ENCODE assay signal across 20 cellular contexts in genomic region chr2:77507657-77508056, GRCh38. TPM values are rescaled to one million over a fixed set of nuclear protein-coding genes. Genes with fewer than 3 reads are reported as not detected.
DNase-seq lines count a peak whose midpoint lies in the region; ATAC-seq, FAIRE-seq and TF ChIP-seq lines count a peak whose summit lies in the region.
"Had no signal": no experiment of that assay in that cellular context is flagged by ENCODE, and none has a peak within 500 bp of the region (broad histone marks: within the 10 kb centered on the region; RNA-seq: fewer than 3 reads in every experiment).

No MANE protein-coding gene starts in this region.

- no peak for ATAC-seq in K562
- ATAC-seq in GM18517 (IDR thresholded peaks at IDR 0.05; ENCODE audit: unreplicated experiment): no peak
- no peak for ATAC-seq in GM18505 (IDR thresholded peaks at IDR 0.05; ENCODE audit: unreplicated experiment)
- ATAC-seq: GM12878 had no signal

- no peaks in the 10 kb centered on the region for H3K27me3 Mint-ChIP-seq in nephron progenitor cell (ENCODE audit: low read depth, poor library complexity)
- H3K27me3 Mint-ChIP-seq: CD4-positive, alpha-beta memory T cell had no signal

- intact Hi-C loops in K562 (cut with micrococcal nuclease): no loop called here

- no peaks in the 10 kb centered on the region for H3K36me3 ChIP-seq in OCI-LY3 (replicated peaks; ENCODE audit: low read depth, low read length)
- no peaks in the 10 kb centered on the region for H3K36me3 ChIP-seq in K562 (ENCODE audit: control insufficient read depth, insufficient read depth, low read length)

- in situ Hi-C loops in K562 (cut with MboI): no loop called here

- H3K4me1 Mint-ChIP-seq in nephron progenitor cell: no peaks in the 10 kb centered on the region
- H3K4me1 Mint-ChIP-seq: CD4-positive, alpha-beta memory T cell had no signal

- CTCF ChIA-PET in K562 (lab: Yijun Ruan, JAX; ENCODE audit: low intra/inter-chr PET ratio): no interaction called here
- CTCF ChIA-PET in GM10248 (lab: Yijun Ruan, JAX): no interaction called here

- H3K27me3 ChIP-seq in OCI-LY3 (ENCODE audit: low read depth, low read length): no peaks in the 10 kb centered on the region
- H3K27me3 ChIP-seq in K562 (ENCODE audit: control insufficient read depth in 2 of 2, insufficient read depth in 2 of 2, low read length in 2 of 2): no peaks in the 10 kb centered on the region

- no peak overlapping the region for H3K4me2 ChIP-seq in OCI-LY3 (ENCODE audit: low read length)
- H3K4me2 ChIP-seq in K562 (ENCODE audit: insufficient read depth, low read length): no peak overlapping the region

- no peak for TF ChIP-seq CTCF in OCI-LY3 (IDR thresholded peaks at IDR 0.05; ENCODE audit: low read depth, low read length)
- no peak for TF ChIP-seq CTCF in K562 (IDR thresholded peaks at IDR 0.05 in 2 of 3, conservative IDR thresholded peaks at IDR 0.05 in 1 of 3; ENCODE audit: insufficient read depth in 2 of 3, low read depth in 1 of 3, low read length in 3 of 3)
- no peak for TF ChIP-seq CTCF in nephron progenitor cell (IDR thresholded peaks at IDR 0.05)
- no peak for TF ChIP-seq CTCF in GM10248 (IDR thresholded peaks at IDR 0.05; ENCODE audit: control extremely low read depth, extremely low read depth, low read depth, missing control alignments)

- H3K9ac ChIP-seq in OCI-LY3 (ENCODE audit: low read length): no peak overlapping the region
- H3K9ac ChIP-seq in K562 (ENCODE audit: insufficient read depth in 1 of 2, low read depth in 2 of 2, low read length in 2 of 2): no peak overlapping the region

- H3K4me3 ChIP-seq in OCI-LY3 (ENCODE audit: low read length) (no peak overlapping the region), K562 (no peak overlapping the region)
- H3K4me3 ChIP-seq: GM12878 had no signal

- H3K4me1 ChIP-seq in OCI-LY3 (ENCODE audit: low read length) (no peaks in the 10 kb centered on the region), K562 (replicated peaks in 1 of 2; ENCODE audit: control insufficient read depth in 2 of 2, insufficient read depth in 2 of 2, low read length in 2 of 2) (no peaks in the 10 kb centered on the region)

- TF ChIP-seq EP300 in K562 (IDR thresholded peaks at IDR 0.05; ENCODE audit: low read length): no peak

- no peak overlapping the region for H3K27ac ChIP-seq in OCI-LY3 (ENCODE audit: low read length)
- H3K27ac ChIP-seq in K562 (ENCODE audit: extremely low read depth, low read depth, low read length): no peak overlapping the region

- no peaks in the 10 kb centered on the region for H3K9me3 Mint-ChIP-seq in nephron progenitor cell

- 0% methylated on average over 6 of the region's 6 CpGs for whole genome bisulfite sequencing in K562 (ENCODE audit: insufficient coverage, low coverage, missing lambda C conversion rate)

- H4K20me1 ChIP-seq in OCI-LY3 (ENCODE audit: insufficient read depth, low read length): no peaks in the 10 kb centered on the region
- H4K20me1 ChIP-seq in K562 (replicated peaks; ENCODE audit: control insufficient read depth, insufficient read depth, low read length): no peaks in the 10 kb centered on the region

- H3K9me1 ChIP-seq in K562 (ENCODE audit: control insufficient read depth, insufficient read depth, low read length): no peaks in the 10 kb centered on the region

- TF ChIP-seq POLR2A in K562 (conservative IDR thresholded peaks at IDR 0.05): no peak
- no peak for TF ChIP-seq POLR2A in GM18505 (IDR thresholded peaks at IDR 0.05; ENCODE audit: borderline replicate concordance, extremely low read depth, insufficient read depth, insufficient read length)

- FAIRE-seq in K562 (lab: Jason Lieb, UNC): no peak
- FAIRE-seq: G401.6, GM12878, GM18507 had no signal

- H3K36me3 Mint-ChIP-seq in nephron progenitor cell (ENCODE audit: low read depth): no peaks in the 10 kb centered on the region
- H3K36me3 Mint-ChIP-seq: CD4-positive, alpha-beta memory T cell had no signal

- BruUV-seq in K562 (replicated peaks; lab: Mats Ljungman, UMichigan): no TSS peak

- DNase-seq in NCI-H82 (lab: John Stamatoyannopoulos, UW): peak; percentile 6
- DNase-seq in NCI-H82 treated with DMSO at 0.1 percent for 48 hours (lab: John Stamatoyannopoulos, UW; ENCODE audit: unreplicated experiment): no peak
- no peak for DNase-seq in K562 (ENCODE audit: extremely low read depth in 1 of 4, low spot score in 3 of 4)
- no peak for DNase-seq in nephron progenitor cell
- no peak for DNase-seq in GM10248 (ENCODE audit: extremely low spot score)
- DNase-seq: C1 segment of cervical spinal cord; Calu3; CD4-positive, alpha-beta memory T cell; COR-L47; DMS53; DMS79 treated with DMSO at 0.1 percent for 48 hours; H7; HCEC 1CT had no signal

- H3K79me2 ChIP-seq in OCI-LY3 (ENCODE audit: low read length): no peaks in the 10 kb centered on the region
- H3K79me2 ChIP-seq in K562 (ENCODE audit: control insufficient read depth, insufficient read depth, low read length): no peaks in the 10 kb centered on the region

- H2AFZ ChIP-seq in OCI-LY3 (ENCODE audit: low read depth, low read length) (0 out of 2 replicates have a peak overlapping the region, but pooled peaks have one; percentile 31), K562 (ENCODE audit: low read depth, low read length) (no peak overlapping the region)

- no peak overlapping the region for H3K4me3 Mint-ChIP-seq in nephron progenitor cell
- H3K4me3 Mint-ChIP-seq: CD4-positive, alpha-beta memory T cell had no signal

- H3K9me3 ChIP-seq in OCI-LY3 (ENCODE audit: insufficient read depth, low read length) (no peaks in the 10 kb centered on the region), K562 (replicated peaks; ENCODE audit: control insufficient read depth, insufficient read depth, low read depth, low read length) (no peaks in the 10 kb centered on the region)

- POLR2A ChIA-PET in K562 (lab: Yijun Ruan, JAX) (no interaction called here), GM10248 (lab: Yijun Ruan, JAX) (no interaction called here)

- TF ChIP-seq RAD21 in K562 (CRISPR knock-in tag; conservative IDR thresholded peaks at IDR 0.05 in 1 of 2, IDR thresholded peaks at IDR 0.05 in 1 of 2): no peak

- peak overlapping the region; percentile 32 for H3K27ac Mint-ChIP-seq in nephron progenitor cell
- H3K27ac Mint-ChIP-seq: CD4-positive, alpha-beta memory T cell had no signal

TF ChIP-seq in K562, 482 proteins besides CTCF, POLR2A, EP300 and RAD21:
- peak; percentile 44 for TF ChIP-seq RFX1 (IDR thresholded peaks at IDR 0.05)
- no peak for TF ChIP-seq FOXM1 (IDR thresholded peaks at IDR 0.05; ENCODE audit: low read depth)
- no peak for TF ChIP-seq FOXM1 (CRISPR knock-in tag; IDR thresholded peaks at IDR 0.05; ENCODE audit: low read depth)
TF ChIP-seq in K562: peak in this region for 1.

RNA-seq across cellular contexts. Expression of gene LRRTM4, which starts 14.5 kb away (rescaled TPM):
- not detected in 2 replicates for total RNA-seq in K562 (2011; cell fraction: chromatin; rRNA removed; ENCODE audit: low replicate concordance)
- not detected in 2 replicates for total RNA-seq in K562 (2011; cell fraction: nucleolus; rRNA removed)
- total RNA-seq in K562 (2011; cell fraction: nucleoplasm; rRNA removed): not detected in 2 replicates
- total RNA-seq in K562 (2014; rRNA removed) (not detected in 2 replicates), K562 (2014; rRNA removed; fragmentation: Illumina TruSeq; extraction: Trizol) (0.04 TPM in 1 of 2 replicates, not detected in the other), K562 (2015; rRNA removed; fragmentation: Illumina TruSeq; extraction: Trizol) (0.04 and 0.08 TPM in 2 replicates), K562 (2021) (not detected in 2 replicates)
- polyA plus RNA-seq in K562 (2011; rRNA removed) (0.03 TPM in 1 of 2 replicates, not detected in the other), K562 (2014; fragmentation: Illumina TruSeq; extraction: Trizol) (0.04 TPM in 1 of 2 replicates, not detected in the other), K562 (2014; fragmentation: Nextera tagmentation; extraction: Ambion mirVana) (not detected), K562 (2014; rRNA removed) (not detected in 2 replicates)
- 0.01 TPM in 1 of 2 replicates, not detected in the other for polyA plus RNA-seq in K562 (2011; cell fraction: cytosol; rRNA removed)
- polyA plus RNA-seq in K562 (2011; cell fraction: nucleus; rRNA removed): not detected in 2 replicates
- 0.03 TPM in 1 of 2 replicates, not detected in the other for polyA plus RNA-seq in K562 (2012)
- 0.06 and 0.07 TPM in 2 replicates for polyA minus RNA-seq in K562 (2011; rRNA and poly(A)+ RNA removed)
- not detected in 2 replicates for polyA minus RNA-seq in K562 (2011; cell fraction: cytosol; rRNA and poly(A)+ RNA removed)
- polyA minus RNA-seq in K562 (2011; cell fraction: nucleus; rRNA and poly(A)+ RNA removed): not detected in 2 replicates
- total RNA-seq: Calu3; CD4-positive, alpha-beta memory T cell; GM12878 had no signal
- polyA plus RNA-seq: BJ; CD4-positive, alpha-beta memory T cell had no signal
